20 cellular contexts compared by ENCODE assay signal in genomic region chr1:160374291-160374690, GRCh38. TPM values are rescaled to one million over a fixed set of nuclear protein-coding genes. Genes with fewer than 3 reads are reported as not detected.
DNase-seq lines count a peak whose midpoint lies in the region; TF ChIP-seq lines count a peak whose summit lies in the region.
"Had no signal": no experiment of that assay in that cellular context is flagged by ENCODE, and none has a peak within 500 bp of the region (broad histone marks: within the 10 kb centered on the region; RNA-seq: fewer than 3 reads in every experiment).

No MANE protein-coding gene starts in this region.

- DNase-seq in ELR (ENCODE audit: low read depth) (peak; percentile 20), epithelial cell of esophagus (ENCODE audit: low read depth) (peak; percentile 40), osteocyte (ENCODE audit: extremely low spot score, unreplicated experiment) (peak; percentile 30), immature natural killer cell (no peak), AG08396 (ENCODE audit: low spot score) (no peak), activated T-cell treated with anti-CD3 and anti-CD28 coated beads for 4 hours (no peak)
- DNase-seq: activated CD4-positive, alpha-beta T cell treated with anti-CD3 and anti-CD28 coated beads, Interleukin-2, amount 50 U/mL, for 48 hours; activated naive CD4-positive, alpha-beta T cell treated with Interleukin-2 at 50 U/mL for 16 hours; activated T-cell treated with anti-CD3 and anti-CD28 coated beads, Interleukin-2, amount 50 U/mL, for 1 hour; Caco-2; colonic mucosa; GDM1; ovary; uterus had no signal

- H3K36me3 ChIP-seq in HUES64 (ENCODE audit: insufficient read depth, low read length) = no peaks in the 10 kb centered on the region
- H3K36me3 ChIP-seq: ascending aorta, colonic mucosa, ovary, right lobe of liver, uterus had no signal

- H3K36me3 Mint-ChIP-seq in osteocyte (ENCODE audit: unreplicated experiment) (no peaks in the 10 kb centered on the region), immature natural killer cell (no peaks in the 10 kb centered on the region)

- H3K9me3 Mint-ChIP-seq in osteocyte (ENCODE audit: unreplicated experiment) (no peaks in the 10 kb centered on the region), immature natural killer cell (no peaks in the 10 kb centered on the region)

- H3K4me3 Mint-ChIP-seq in osteocyte (ENCODE audit: unreplicated experiment) = no peak overlapping the region
- no peak overlapping the region for H3K4me3 Mint-ChIP-seq in immature natural killer cell

- whole genome bisulfite sequencing in HUES64 = 80% methylated on average over 3 of the region's 3 CpGs

- H3K4me3 ChIP-seq in HUES64 (ENCODE audit: low read length) (no peak overlapping the region), epithelial cell of esophagus (ENCODE audit: low read length) (no peak overlapping the region)
- H3K4me3 ChIP-seq: ascending aorta, colonic mucosa, GM12878, ovary, right lobe of liver, uterus had no signal

- no peaks in the 10 kb centered on the region for H3K27me3 ChIP-seq in HUES64 (ENCODE audit: insufficient read depth, low read length)
- H3K27me3 ChIP-seq: ascending aorta, colonic mucosa, ovary, right lobe of liver, uterus had no signal

- no peak overlapping the region for H3K9ac ChIP-seq in HUES64 (ENCODE audit: low read depth, low read length)

- no peak overlapping the region for H3K27ac Mint-ChIP-seq in osteocyte (ENCODE audit: unreplicated experiment)
- peak overlapping the region in 1 of 6 donors; percentile 49 for H3K27ac Mint-ChIP-seq in immature natural killer cell

- H3K4me1 ChIP-seq in HUES64 (ENCODE audit: insufficient read depth, low read length) = peaks cover 32% of the 10 kb centered on the region
- H3K4me1 ChIP-seq: ascending aorta, Caco-2, right lobe of liver, uterus had no signal

- H3K27me3 Mint-ChIP-seq in osteocyte (ENCODE audit: unreplicated experiment) (peaks cover 12% of the 10 kb centered on the region), immature natural killer cell (ENCODE audit: low read depth in 3 of 3) (peaks cover 4 to 5% (median 4%) of the 10 kb centered on the region in 3 donors)

- peak overlapping the region; percentile 37; the same call in 1 of the 2 replicates for H3K27ac ChIP-seq in HUES64 (ENCODE audit: low read depth, low read length)
- H3K27ac ChIP-seq: colonic mucosa, epithelial cell of prostate, ovary, right lobe of liver, uterus had no signal

- TF ChIP-seq CTCF in epithelial cell of esophagus (IDR thresholded peaks at IDR 0.05; ENCODE audit: insufficient read depth, low read depth, low read length, missing control alignments) (no peak), osteocyte (IDR thresholded peaks at IDR 0.05) (no peak)

- H3K4me1 Mint-ChIP-seq in osteocyte (ENCODE audit: unreplicated experiment) (peaks cover 11% of the 10 kb centered on the region), immature natural killer cell (peaks cover 15% of the 10 kb centered on the region in 2 donors)

- no peaks in the 10 kb centered on the region for H3K9me3 ChIP-seq in HUES64 (ENCODE audit: insufficient read depth, low read depth, low read length)
- H3K9me3 ChIP-seq: ascending aorta, Caco-2, colonic mucosa, ovary, right lobe of liver, uterus had no signal

RNA-seq across cellular contexts. Expression of gene NHLH1, which starts 7.4 kb away (rescaled TPM):
- polyA plus RNA-seq in HUES64 (2013, experiment 1 of 2) = 0.55 TPM
- polyA plus RNA-seq in HUES64 (2013, experiment 2 of 2) = 1.8 TPM
- 0.16 and 0.31 TPM in 2 replicates for total RNA-seq in osteocyte
- not detected for polyA plus RNA-seq in immature natural killer cell
- total RNA-seq: ascending aorta, left ventricle myocardium superior, uterus had no signal

RNA-seq across cellular contexts. Expression of gene VANGL2, which starts 26.1 kb away (rescaled TPM):
- polyA plus RNA-seq in HUES64 (2013, experiment 1 of 2) = 41.6 TPM
- 53.8 TPM for polyA plus RNA-seq in HUES64 (2013, experiment 2 of 2)
- 16.4 and 17.7 TPM in 2 replicates for total RNA-seq in osteocyte
- not detected for polyA plus RNA-seq in immature natural killer cell

RNA-seq across cellular contexts. Expression of gene NCSTN, which starts 31.1 kb away (rescaled TPM):
- polyA plus RNA-seq in HUES64 (2013, experiment 1 of 2) = 53.9 TPM
- 51.9 TPM for polyA plus RNA-seq in HUES64 (2013, experiment 2 of 2)
- total RNA-seq in osteocyte = 126 and 132 TPM in 2 replicates
- 100 to 1,000 TPM in 1 of 3 donors, 10 to 100 TPM in 2; 60.0 to 159 (median 92.3) TPM for polyA plus RNA-seq in immature natural killer cell

RNA-seq across cellular contexts. Expression of gene COPA, which starts 31.2 kb away (rescaled TPM):
- 73.8 TPM for polyA plus RNA-seq in HUES64 (2013, experiment 1 of 2)
- 69.4 TPM for polyA plus RNA-seq in HUES64 (2013, experiment 2 of 2)
- total RNA-seq in osteocyte = 236 and 241 TPM in 2 replicates
- polyA plus RNA-seq in immature natural killer cell = 100 to 1,000 TPM; 114 to 175 (median 143) TPM

Comparison
In these comparisons a context has a peak if more than half of its experiments do, and no peak if none do; other contexts are left out.
1. DNase-seq: peak in ELR (single experiment), epithelial cell of esophagus (single experiment) and osteocyte (single experiment); none in immature natural killer cell (0 of 3), AG08396 (single experiment) and activated T-cell treated with anti-CD3 and anti-CD28 coated beads for 4 hours (single experiment).